In genomic region chr12:92139634-92140555, GRCh38 we compare ENCODE assay signal across 8 cellular contexts. TPM values are rescaled to one million over a fixed set of nuclear protein-coding genes. Genes with fewer than 3 reads are reported as not detected.
DNase-seq lines count a peak whose midpoint lies in the region; ATAC-seq and TF ChIP-seq lines count a peak whose summit lies in the region.

No MANE protein-coding gene starts in this region.

- no peak for TF ChIP-seq CTCF in WERI-Rb-1 (IDR thresholded peaks at IDR 0.05; ENCODE audit: low read depth, low read length)
- TF ChIP-seq CTCF in stomach (IDR thresholded peaks at IDR 0.05), result no peak

- no peak overlapping the region for H3K27ac ChIP-seq in WERI-Rb-1
- H3K27ac ChIP-seq in iPS-18a (ENCODE audit: low read length), result peak overlapping the region; percentile 19
- peak overlapping the region; percentile 70 to 100 (median 99) for H3K27ac ChIP-seq in stomach

- H3K36me3 ChIP-seq in WERI-Rb-1, result peaks cover 63% of the 10 kb centered on the region
- peaks cover 28% of the 10 kb centered on the region for H3K36me3 ChIP-seq in iPS-18a (ENCODE audit: control insufficient read depth, low read depth, low read length)
- H3K36me3 ChIP-seq in stomach, result peaks cover 13 to 26% (median 21%) of the 10 kb centered on the region in 4 donors

- peak overlapping the region; percentile 15 for H3K9ac ChIP-seq in iPS-18a (ENCODE audit: low read length)

- TF ChIP-seq POLR2A in stomach (IDR thresholded peaks at IDR 0.05), result no peak

- H3K27ac Mint-ChIP-seq in T-helper 1 cell treated with Interleukin-12 subunit alpha and Interleukin-12 subunit beta and Interleukin-4 antibody, amounts not matched to agents 30 μg/mL and 1 μg/mL, for 36 hours, result peak overlapping the region; percentile 97

- H3K27me3 Mint-ChIP-seq in T-helper 1 cell treated with Interleukin-12 subunit alpha and Interleukin-12 subunit beta and Interleukin-4 antibody, amounts not matched to agents 30 μg/mL and 1 μg/mL, for 36 hours (ENCODE audit: low read depth), result no peaks in the 10 kb centered on the region

- intact Hi-C loops in stomach (cut with DNase I; ENCODE audit: low total_unique reads), result loop anchor here (10.0 kb wide), 1 partner anchor 325 kb away; no protein-coding TSS in a partner anchor

- no peak for ATAC-seq in HG03025 (IDR thresholded peaks at IDR 0.05; ENCODE audit: low FRiP score, unreplicated experiment)

- H3K36me3 Mint-ChIP-seq in T-helper 1 cell treated with Interleukin-12 subunit alpha and Interleukin-12 subunit beta and Interleukin-4 antibody, amounts not matched to agents 30 μg/mL and 1 μg/mL, for 36 hours (ENCODE audit: low read depth), result peaks cover 72% of the 10 kb centered on the region

- H3K27me3 ChIP-seq in WERI-Rb-1 (ENCODE audit: insufficient read depth, low read depth, severe bottlenecking), result no peaks in the 10 kb centered on the region
- no peaks in the 10 kb centered on the region for H3K27me3 ChIP-seq in iPS-18a (ENCODE audit: control insufficient read depth, insufficient read depth, low read length)
- H3K27me3 ChIP-seq in stomach, result no peaks in the 10 kb centered on the region

- peak overlapping the region; percentile 93 for H3K4me3 ChIP-seq in WERI-Rb-1 (ENCODE audit: low read depth, low read length)
- H3K4me3 ChIP-seq in iPS-18a (ENCODE audit: low read length), result peak overlapping the region; percentile 73
- H3K4me3 ChIP-seq in stomach, result peak overlapping the region; percentile 74 to 97 (median 83)

- DNase-seq in T-helper 1 cell (no peak), WERI-Rb-1 (no peak), stomach (no peak), OCI-M1 (lab: John Stamatoyannopoulos, UW) (no peak), SIG-M5 (lab: John Stamatoyannopoulos, UW) (no peak)

- no peaks in the 10 kb centered on the region for H3K9me3 ChIP-seq in WERI-Rb-1 (ENCODE audit: severe bottlenecking)
- no peaks in the 10 kb centered on the region for H3K9me3 ChIP-seq in iPS-18a (ENCODE audit: control insufficient read depth, low read depth, low read length)
- H3K9me3 ChIP-seq in stomach, result no peaks in the 10 kb centered on the region

- H3K4me1 ChIP-seq in iPS-18a (ENCODE audit: control insufficient read depth, low read depth, low read length), result peaks cover 63% of the 10 kb centered on the region
- peaks cover 29 to 63% (median 41%) of the 10 kb centered on the region in 4 donors for H3K4me1 ChIP-seq in stomach

- peak overlapping the region; percentile 99 for H3K4me3 Mint-ChIP-seq in T-helper 1 cell treated with Interleukin-12 subunit alpha and Interleukin-12 subunit beta and Interleukin-4 antibody, amounts not matched to agents 30 μg/mL and 1 μg/mL, for 36 hours

- 6 to 19% (median 16%) methylated on average over 4 of the region's 4 CpGs for WGBS in stomach, 5 donors

- H3K9me3 Mint-ChIP-seq in T-helper 1 cell treated with Interleukin-12 subunit alpha and Interleukin-12 subunit beta and Interleukin-4 antibody, amounts not matched to agents 30 μg/mL and 1 μg/mL, for 36 hours, result no peaks in the 10 kb centered on the region

- H3K4me1 Mint-ChIP-seq in T-helper 1 cell treated with Interleukin-12 subunit alpha and Interleukin-12 subunit beta and Interleukin-4 antibody, amounts not matched to agents 30 μg/mL and 1 μg/mL, for 36 hours (ENCODE audit: low read depth), result peaks cover 53% of the 10 kb centered on the region

- TF ChIP-seq EP300 in stomach (IDR thresholded peaks at IDR 0.05), result no peak

RNA-seq across cellular contexts. Expression of gene BTG1, which starts 5.8 kb away (rescaled TPM):
- total RNA-seq in stomach, result 100 to 1,000 TPM in 1 of 5 donors, 10 to 100 TPM in 4; 20.5 to 108 (median 33.3) TPM
- 10 to 100 TPM; 39.7 to 47.5 (median 40.2) TPM for polyA plus RNA-seq in stomach
